Comparison of ENCODE assay signal across 8 cellular contexts in genomic region chr19:12838182-12838890, GRCh38. TPM values are rescaled to one million over a fixed set of nuclear protein-coding genes. Genes with fewer than 3 reads are reported as not detected.
DNase-seq lines count a peak whose midpoint lies in the region; ATAC-seq and TF ChIP-seq lines count a peak whose summit lies in the region.

MAST1 (plus strand) TSS chr19:12838515; CDS start chr19:12838573, 58 bp downstream.

- H3K27me3 Mint-ChIP-seq in activated naive CD4-positive, alpha-beta T cell treated with anti-CD3 and anti-CD28 coated beads, Interleukin-2, amount 50 U/mL, for 24 hours, result peaks cover 62% of the 10 kb centered on the region

- intact Hi-C loops in heart right ventricle (cut with DNase I) (no loop called here), sigmoid colon (cut with DNase I) (no loop called here)

- peak; percentile 33 to 64 (median 37) for TF ChIP-seq CTCF in heart right ventricle (IDR thresholded peaks at IDR 0.05)
- peak in 1 of 4 experiments; percentile 41 for TF ChIP-seq CTCF in sigmoid colon (IDR thresholded peaks at IDR 0.05)

- H3K36me3 Mint-ChIP-seq in activated naive CD4-positive, alpha-beta T cell treated with anti-CD3 and anti-CD28 coated beads, Interleukin-2, amount 50 U/mL, for 24 hours, result no peaks in the 10 kb centered on the region

- H3K9me3 ChIP-seq in BLaER1 treated with 17β-estradiol and CSF1 and Interleukin-3, amounts not matched to agents 10 nM and 100 nM (replicated peaks in 1 of 11), result peaks cover 0 to 12% (median 0%) of the 10 kb centered on the region in 11 experiments; a peak in 6 of 22 replicates
- H3K9me3 ChIP-seq in heart right ventricle (no peaks in the 10 kb centered on the region), sigmoid colon (no peaks in the 10 kb centered on the region)

- H3K4me1 Mint-ChIP-seq in activated naive CD4-positive, alpha-beta T cell treated with anti-CD3 and anti-CD28 coated beads, Interleukin-2, amount 50 U/mL, for 24 hours, result peaks cover 42% of the 10 kb centered on the region

- H3K4me3 ChIP-seq in BLaER1 treated with 17β-estradiol and CSF1 and Interleukin-3, amounts not matched to agents 10 nM and 100 nM, result peak within 1 kb of the TSS; percentile 50 to 70 (median 59)
- peak within 1 kb of the TSS in 8 of 10 donors; percentile 7 to 38 (median 31) for H3K4me3 ChIP-seq in heart right ventricle
- peak within 1 kb of the TSS in 3 of 4 donors; percentile 24 to 38 (median 32) for H3K4me3 ChIP-seq in sigmoid colon

- peaks cover 6 to 62% (median 51%) of the 10 kb centered on the region in 10 experiments for H3K4me1 ChIP-seq in BLaER1 treated with 17β-estradiol and CSF1 and Interleukin-3, amounts not matched to agents 10 nM and 100 nM
- peaks cover 4 to 36% (median 23%) of the 10 kb centered on the region in 9 donors for H3K4me1 ChIP-seq in heart right ventricle
- H3K4me1 ChIP-seq in sigmoid colon, result peaks cover 0 to 35% (median 29%) of the 10 kb centered on the region in 4 donors

- H3K27me3 ChIP-seq in BLaER1 treated with 17β-estradiol and CSF1 and Interleukin-3, amounts not matched to agents 10 nM and 100 nM, result peaks cover 84 to 99% (median 94%) of the 10 kb centered on the region in 11 experiments
- H3K27me3 ChIP-seq in heart right ventricle (peaks cover 29 to 100% (median 99%) of the 10 kb centered on the region in 7 donors), sigmoid colon (peaks cover 76 to 100% (median 95%) of the 10 kb centered on the region in 3 donors)

- DNase-seq in HEK293T (ENCODE audit: extremely low spot score) (peak; percentile 80), OCI-M1 (lab: John Stamatoyannopoulos, UW) (peak; percentile 61), heart right ventricle (peak in 1 of 2 donors; percentile 25), sigmoid colon (no peak)

- H4K20me1 ChIP-seq in BLaER1 treated with 17β-estradiol and CSF1 and Interleukin-3, amounts not matched to agents 10 nM and 100 nM, result peaks cover 0 to 55% (median 14%) of the 10 kb centered on the region in 11 experiments; a peak in 16 of 22 replicates

- peak within 1 kb of the TSS in 10 of 11 experiments; percentile 15 to 66 (median 48); a peak in 12 of 22 replicates for H3K9ac ChIP-seq in BLaER1 treated with 17β-estradiol and CSF1 and Interleukin-3, amounts not matched to agents 10 nM and 100 nM

- WGBS in heart right ventricle, 2 donors, result 1% methylated on average over 27 to 55 of the region's 69 CpGs
- WGBS in sigmoid colon, 2 donors, result 1% methylated on average over 69 of the region's 69 CpGs

- TF ChIP-seq EP300 in sigmoid colon (IDR thresholded peaks at IDR 0.05), result no peak

- peak within 1 kb of the TSS; percentile 77 for H3K4me3 Mint-ChIP-seq in activated naive CD4-positive, alpha-beta T cell treated with anti-CD3 and anti-CD28 coated beads, Interleukin-2, amount 50 U/mL, for 24 hours

- peak within 1 kb of the TSS in 2 of 11 experiments; percentile 14 to 16; a peak in 2 of 22 replicates for H3K27ac ChIP-seq in BLaER1 treated with 17β-estradiol and CSF1 and Interleukin-3, amounts not matched to agents 10 nM and 100 nM
- no peak within 1 kb of the TSS for H3K27ac ChIP-seq in heart right ventricle
- H3K27ac ChIP-seq in sigmoid colon, result no peak within 1 kb of the TSS

- peak within 1 kb of the TSS; percentile 78 to 93 (median 88) for H3K4me2 ChIP-seq in BLaER1 treated with 17β-estradiol and CSF1 and Interleukin-3, amounts not matched to agents 10 nM and 100 nM

- peak within 1 kb of the TSS; percentile 79 for H3K27ac Mint-ChIP-seq in activated naive CD4-positive, alpha-beta T cell treated with anti-CD3 and anti-CD28 coated beads, Interleukin-2, amount 50 U/mL, for 24 hours

- CTCF ChIA-PET in HEK293T (lab: Yijun Ruan, JAX), result no interaction called here

- no peak for TF ChIP-seq POLR2A in sigmoid colon (IDR thresholded peaks at IDR 0.05)

- H3K9me3 Mint-ChIP-seq in activated naive CD4-positive, alpha-beta T cell treated with anti-CD3 and anti-CD28 coated beads, Interleukin-2, amount 50 U/mL, for 24 hours, result no peaks in the 10 kb centered on the region

- ATAC-seq in heart right ventricle (peak in 7 of 8 donors; percentile 38 to 61 (median 49)), GM21447 (IDR thresholded peaks at IDR 0.05; ENCODE audit: unreplicated experiment) (no peak), HG03520 (IDR thresholded peaks at IDR 0.05; ENCODE audit: unreplicated experiment) (no peak)

- POLR2A ChIA-PET in HEK293T (lab: Yijun Ruan, JAX), result no interaction called here

- H3K36me3 ChIP-seq in BLaER1 treated with 17β-estradiol and CSF1 and Interleukin-3, amounts not matched to agents 10 nM and 100 nM, result no peaks in the 10 kb centered on the region
- H3K36me3 ChIP-seq in heart right ventricle (no peaks in the 10 kb centered on the region), sigmoid colon (no peaks in the 10 kb centered on the region)

TF ChIP-seq in HEK293T, 16 proteins besides CTCF, POLR2A, EP300 and RAD21:
- TF ChIP-seq FOXM1 (IDR thresholded peaks at IDR 0.05; ENCODE audit: borderline replicate concordance), result peak; percentile 87
- no peak for TF ChIP-seq L3MBTL2 (conservative IDR thresholded peaks at IDR 0.05)

RNA-seq across cellular contexts. Expression of gene MAST1, which starts in this region (rescaled TPM):
- total RNA-seq in heart right ventricle (under 1 TPM in 8 of 10 donors, not detected in 2; 0.15 to 0.88 (median 0.37) TPM), sigmoid colon (1 to 10 TPM in 1 of 4 donors, under 1 TPM in 3; 0.49 to 3.3 (median 0.76) TPM)
- polyA plus RNA-seq in heart right ventricle (under 1 TPM; 0.07 to 0.23 TPM), sigmoid colon (1 to 10 TPM; 1.2 to 2.6 (median 1.8) TPM)

Comparison
In these comparisons a context has a peak if more than half of its experiments do, and no peak if none do; other contexts are left out.
1. Peak in ATAC-seq and H3K4me3 ChIP-seq in heart right ventricle; RNA of the gene not detected or under 1 TPM.